In genomic region chr2:238104071-238104511, GRCh38 we compare ENCODE assay signal across 17 cellular contexts. TPM values are rescaled to one million over a fixed set of nuclear protein-coding genes. Genes with fewer than 3 reads are reported as not detected.
DNase-seq lines count a peak whose midpoint lies in the region; ATAC-seq, FAIRE-seq and TF ChIP-seq lines count a peak whose summit lies in the region.
"Had no signal": no experiment of that assay in that cellular context is flagged by ENCODE, and none has a peak within 500 bp of the region (broad histone marks: within the 10 kb centered on the region; RNA-seq: fewer than 3 reads in every experiment).

No MANE protein-coding gene starts in this region.

- no peaks in the 10 kb centered on the region for H3K9me3 Mint-ChIP-seq in type B pancreatic cell
- H3K9me3 Mint-ChIP-seq: CD8-positive, alpha-beta memory T cell had no signal

- ATAC-seq in HepG2 (no peak), HG03045 (IDR thresholded peaks at IDR 0.05; ENCODE audit: unreplicated experiment) (no peak)
- ATAC-seq: K562, Panc1 had no signal

- no peaks in the 10 kb centered on the region for H3K36me3 ChIP-seq in H7 (replicated peaks; ENCODE audit: control insufficient read depth, insufficient read depth, low read length)
- no peaks in the 10 kb centered on the region for H3K36me3 ChIP-seq in HepG2 (replicated peaks in 1 of 2; ENCODE audit: control insufficient read depth in 1 of 2, insufficient read depth in 2 of 2, low read length in 2 of 2)
- H3K36me3 ChIP-seq: SJCRH30 had no signal

- no peak overlapping the region for H3K27ac ChIP-seq in HepG2 (ENCODE audit: extremely low read length, insufficient read depth, low read length)
- H3K27ac ChIP-seq: GM23248, SJCRH30 had no signal

- no peak for FAIRE-seq in HepG2 (lab: Jason Lieb, UNC)
- FAIRE-seq: K562 had no signal

- H3K9me3 ChIP-seq in HepG2 (ENCODE audit: low read length): no peaks in the 10 kb centered on the region
- H3K9me3 ChIP-seq: SJCRH30 had no signal

- WGBS in HepG2 (ENCODE audit: low lambda C conversion rate): 30% methylated on average over 11 of the region's 12 CpGs

- H3K79me2 ChIP-seq in HepG2 (ENCODE audit: insufficient read depth, low read length): no peaks in the 10 kb centered on the region

- H3K4me3 Mint-ChIP-seq in type B pancreatic cell: no peak overlapping the region
- H3K4me3 Mint-ChIP-seq: CD8-positive, alpha-beta memory T cell had no signal

- BruUV-seq in HepG2 (replicated peaks; lab: Mats Ljungman, UMichigan): no TSS peak

- no peaks in the 10 kb centered on the region for H3K27me3 ChIP-seq in H7 (ENCODE audit: control insufficient read depth, insufficient read depth, low read length)
- H3K27me3 ChIP-seq in HepG2 (ENCODE audit: control insufficient read depth in 1 of 2, insufficient read depth in 2 of 2, low read length in 2 of 2): peaks cover 9 to 46% of the 10 kb centered on the region in 2 experiments

- H3K9ac ChIP-seq in HepG2 (ENCODE audit: insufficient read depth, low read depth, low read length): no peak overlapping the region
- H3K9ac ChIP-seq: GM23248 had no signal

- peaks cover 52% of the 10 kb centered on the region for H3K4me1 ChIP-seq in HepG2 (ENCODE audit: insufficient read depth, low read length)

- no peak for TF ChIP-seq EP300 in HepG2 (IDR thresholded peaks at IDR 0.05; ENCODE audit: low read depth in 2 of 2, low read length in 2 of 2)
- no peak for TF ChIP-seq EP300 in HepG2 (CRISPR knock-in tag; IDR thresholded peaks at IDR 0.05; ENCODE audit: borderline replicate concordance)

- intact Hi-C loops in HepG2 (cut with micrococcal nuclease; ENCODE audit: unreplicated experiment): no loop called here

- no peaks in the 10 kb centered on the region for H3K27me3 Mint-ChIP-seq in type B pancreatic cell
- H3K27me3 Mint-ChIP-seq: CD8-positive, alpha-beta memory T cell had no signal

- in situ Hi-C loops in HepG2 (cut with HindIII; ENCODE audit: extremely low pct_ligation_motif_present, low pct_unique_long_range_greater_than_20kb): no loop called here

- H2AFZ ChIP-seq in HepG2 (ENCODE audit: low read length): no peak overlapping the region
- H2AFZ ChIP-seq: GM23248 had no signal

- peak; percentile 0 for DNase-seq in activated naive CD4-positive, alpha-beta T cell treated with Interleukin-2 at 50 U/mL for 16 hours
- no peak for DNase-seq in activated naive CD4-positive, alpha-beta T cell (lab: John Stamatoyannopoulos, UW)
- DNase-seq in H7 (peak; percentile 43), HepG2 (ENCODE audit: low spot score) (no peak), type B pancreatic cell (ENCODE audit: extremely low spot score, unreplicated experiment) (peak; percentile 63), NCI-H2196 (lab: John Stamatoyannopoulos, UW; ENCODE audit: unreplicated experiment) (no peak), AML-193 (lab: John Stamatoyannopoulos, UW) (no peak)
- DNase-seq: CD8-positive, alpha-beta memory T cell; DMS 273 treated with DMSO at 0.1 percent for 48 hours; GM23248; NCI-H1048; NCI-H1694; NCI-H446; SJCRH30 had no signal

- H3K27ac Mint-ChIP-seq in type B pancreatic cell: no peak overlapping the region
- H3K27ac Mint-ChIP-seq: CD8-positive, alpha-beta memory T cell had no signal

- CTCF ChIA-PET in HepG2 (lab: Yijun Ruan, JAX; ENCODE audit: low intra/inter-chr PET ratio, low total read pairs): no interaction called here

- no peak for TF ChIP-seq RAD21 in HepG2 (CRISPR knock-in tag; IDR thresholded peaks at IDR 0.05)

- H3K4me2 ChIP-seq in HepG2 (ENCODE audit: low read depth, low read length): no peak overlapping the region

- H4K20me1 ChIP-seq in HepG2 (ENCODE audit: insufficient read depth, low read length): no peaks in the 10 kb centered on the region

- H3K4me1 Mint-ChIP-seq in type B pancreatic cell (ENCODE audit: unreplicated experiment): peaks cover 5% of the 10 kb centered on the region

- H3K4me3 ChIP-seq in H7 (ENCODE audit: insufficient read depth, low read depth, low read length) (no peak overlapping the region), HepG2 (replicated peaks in 1 of 3; ENCODE audit: insufficient read depth in 1 of 3, low read depth in 2 of 3, low read length in 3 of 3) (no peak overlapping the region)
- H3K4me3 ChIP-seq: GM23248, K562, SJCRH30 had no signal

- no peak for TF ChIP-seq POLR2A in HepG2 (IDR thresholded peaks at IDR 0.05; ENCODE audit: insufficient read depth in 1 of 2, low read depth in 2 of 2, low read length in 2 of 2)

- TF ChIP-seq CTCF in HepG2 (CRISPR knock-in tag; IDR thresholded peaks at IDR 0.05): no peak
- TF ChIP-seq CTCF in type B pancreatic cell (conservative IDR thresholded peaks at IDR 0.05): no peak

- H3K36me3 Mint-ChIP-seq in type B pancreatic cell: no peaks in the 10 kb centered on the region
- H3K36me3 Mint-ChIP-seq: CD8-positive, alpha-beta memory T cell had no signal

- POLR2A ChIA-PET in HepG2 (lab: Yijun Ruan, JAX): interaction anchor here (1.3 kb wide), 1 partner anchor 43 kb away, joined by 3 read pairs; the partner anchor contains the start of gene SCLY

RNA-seq across cellular contexts. Expression of gene ESPNL, which starts 4.0 kb away (rescaled TPM):
- total RNA-seq in H7 (2014; rRNA removed; shearing (Covaris generic)): 0.81 and 1.5 TPM in 2 replicates
- total RNA-seq in HepG2 (2016; rRNA removed; fragmentation: Illumina TruSeq; extraction: Trizol) (0.35 and 0.80 TPM in 2 replicates), type B pancreatic cell (ENCODE audit: low replicate concordance) (0.12 and 0.24 TPM in 2 replicates)
- 0.09 TPM in 1 of 2 replicates, not detected in the other for total RNA-seq in HepG2 (2016; cell fraction: cytosol; rRNA removed; fragmentation: Illumina TruSeq; extraction: Trizol; ENCODE audit: low read depth)
- total RNA-seq in HepG2 (2016; cell fraction: insoluble cytoplasmic fraction; rRNA removed; fragmentation: Illumina TruSeq; extraction: Trizol): 0.51 and 1.2 TPM in 2 replicates
- 0.34 and 0.38 TPM in 2 replicates for total RNA-seq in HepG2 (2016; cell fraction: membrane; rRNA removed; fragmentation: Illumina TruSeq; extraction: Trizol)
- 0.47 and 0.62 TPM in 2 replicates for total RNA-seq in HepG2 (2016; cell fraction: nucleus; rRNA removed; fragmentation: Illumina TruSeq; extraction: Trizol)
- 0.42 and 0.45 TPM in 2 replicates for polyA plus RNA-seq in HepG2 (2011; rRNA removed)
- polyA plus RNA-seq in HepG2 (2011; cell fraction: cytosol; rRNA removed): 0.29 and 0.58 TPM in 2 replicates
- 2.1 TPM in 2 replicates for polyA plus RNA-seq in HepG2 (2011; cell fraction: nucleus; rRNA removed)
- 0.66 and 0.68 TPM in 2 replicates for polyA plus RNA-seq in HepG2 (2012)
- 0.03 and 0.12 TPM in 2 replicates for polyA plus RNA-seq in HepG2 (2016; cell fraction: cytosol; fragmentation: Illumina TruSeq; extraction: Trizol; ENCODE audit: low read depth)
- 0.39 and 0.45 TPM in 2 replicates for polyA plus RNA-seq in HepG2 (2016; cell fraction: insoluble cytoplasmic fraction; fragmentation: Illumina TruSeq; extraction: Trizol; ENCODE audit: low read depth)
- 0.17 and 0.19 TPM in 2 replicates for polyA plus RNA-seq in HepG2 (2016; cell fraction: membrane; fragmentation: Illumina TruSeq; extraction: Trizol; ENCODE audit: low read depth)
- polyA plus RNA-seq in HepG2 (2016; cell fraction: nucleus; fragmentation: Illumina TruSeq; extraction: Trizol; ENCODE audit: insufficient read depth, low read depth): 0.68 and 1.8 TPM in 2 replicates
- 0.05 and 1.2 TPM in 2 replicates for polyA minus RNA-seq in HepG2 (2011; rRNA and poly(A)+ RNA removed; ENCODE audit: low replicate concordance)
- polyA minus RNA-seq in HepG2 (2011; cell fraction: cytosol; rRNA and poly(A)+ RNA removed): 0.40 and 0.53 TPM in 2 replicates
- 0.39 and 0.50 TPM in 2 replicates for polyA minus RNA-seq in HepG2 (2011; cell fraction: nucleus; rRNA and poly(A)+ RNA removed)
- total RNA-seq: CD8-positive, alpha-beta memory T cell had no signal
- polyA plus RNA-seq: CD8-positive, alpha-beta memory T cell had no signal

RNA-seq across cellular contexts. Expression of gene KLHL30, which starts 34.4 kb away (rescaled TPM):
- total RNA-seq in H7 (2014; rRNA removed; shearing (Covaris generic)): 0.04 and 0.10 TPM in 2 replicates
- total RNA-seq in HepG2 (2016; rRNA removed; fragmentation: Illumina TruSeq; extraction: Trizol) (not detected in 2 replicates), type B pancreatic cell (ENCODE audit: low replicate concordance) (0.07 TPM in 1 of 2 replicates, not detected in the other)
- total RNA-seq in HepG2 (2016; cell fraction: cytosol; rRNA removed; fragmentation: Illumina TruSeq; extraction: Trizol; ENCODE audit: low read depth): not detected in 2 replicates
- total RNA-seq in HepG2 (2016; cell fraction: insoluble cytoplasmic fraction; rRNA removed; fragmentation: Illumina TruSeq; extraction: Trizol): not detected in 2 replicates
- not detected in 2 replicates for total RNA-seq in HepG2 (2016; cell fraction: membrane; rRNA removed; fragmentation: Illumina TruSeq; extraction: Trizol)
- total RNA-seq in HepG2 (2016; cell fraction: nucleus; rRNA removed; fragmentation: Illumina TruSeq; extraction: Trizol): not detected in 2 replicates
- 0.05 and 0.07 TPM in 2 replicates for polyA plus RNA-seq in HepG2 (2011; rRNA removed)
- 0.03 and 0.05 TPM in 2 replicates for polyA plus RNA-seq in HepG2 (2011; cell fraction: cytosol; rRNA removed)
- polyA plus RNA-seq in HepG2 (2011; cell fraction: nucleus; rRNA removed): 0.35 and 0.38 TPM in 2 replicates
- not detected in 2 replicates for polyA plus RNA-seq in HepG2 (2012)
- not detected in 2 replicates for polyA plus RNA-seq in HepG2 (2016; cell fraction: cytosol; fragmentation: Illumina TruSeq; extraction: Trizol; ENCODE audit: low read depth)
- not detected in 2 replicates for polyA plus RNA-seq in HepG2 (2016; cell fraction: insoluble cytoplasmic fraction; fragmentation: Illumina TruSeq; extraction: Trizol; ENCODE audit: low read depth)
- polyA plus RNA-seq in HepG2 (2016; cell fraction: membrane; fragmentation: Illumina TruSeq; extraction: Trizol; ENCODE audit: low read depth): not detected in 2 replicates
- not detected in 2 replicates for polyA plus RNA-seq in HepG2 (2016; cell fraction: nucleus; fragmentation: Illumina TruSeq; extraction: Trizol; ENCODE audit: insufficient read depth, low read depth)
- polyA minus RNA-seq in HepG2 (2011; rRNA and poly(A)+ RNA removed; ENCODE audit: low replicate concordance): 0.23 and 0.42 TPM in 2 replicates
- not detected in 2 replicates for polyA minus RNA-seq in HepG2 (2011; cell fraction: cytosol; rRNA and poly(A)+ RNA removed)
- polyA minus RNA-seq in HepG2 (2011; cell fraction: nucleus; rRNA and poly(A)+ RNA removed): 0.12 and 0.39 TPM in 2 replicates
- total RNA-seq: CD8-positive, alpha-beta memory T cell had no signal
- polyA plus RNA-seq: CD8-positive, alpha-beta memory T cell; K562 had no signal

RNA-seq across cellular contexts. Expression of gene SCLY, which starts 43.3 kb away (rescaled TPM):
- total RNA-seq in H7 (2014; rRNA removed; shearing (Covaris generic)): 50.6 and 53.0 TPM in 2 replicates
- total RNA-seq in HepG2 (2016; rRNA removed; fragmentation: Illumina TruSeq; extraction: Trizol) (31.6 and 38.6 TPM in 2 replicates), type B pancreatic cell (ENCODE audit: low replicate concordance) (21.4 and 34.5 TPM in 2 replicates)
- 12.3 and 14.5 TPM in 2 replicates for total RNA-seq in HepG2 (2016; cell fraction: cytosol; rRNA removed; fragmentation: Illumina TruSeq; extraction: Trizol; ENCODE audit: low read depth)
- total RNA-seq in HepG2 (2016; cell fraction: insoluble cytoplasmic fraction; rRNA removed; fragmentation: Illumina TruSeq; extraction: Trizol): 30.5 and 37.5 TPM in 2 replicates
- total RNA-seq in HepG2 (2016; cell fraction: membrane; rRNA removed; fragmentation: Illumina TruSeq; extraction: Trizol): 23.6 and 24.7 TPM in 2 replicates
- total RNA-seq in HepG2 (2016; cell fraction: nucleus; rRNA removed; fragmentation: Illumina TruSeq; extraction: Trizol): 29.1 and 39.0 TPM in 2 replicates
- polyA plus RNA-seq in HepG2 (2011; rRNA removed): 27.9 and 29.8 TPM in 2 replicates
- polyA plus RNA-seq in HepG2 (2011; cell fraction: cytosol; rRNA removed): 17.1 and 23.0 TPM in 2 replicates
- 64.3 and 65.1 TPM in 2 replicates for polyA plus RNA-seq in HepG2 (2011; cell fraction: nucleus; rRNA removed)
- 22.1 and 29.8 TPM in 2 replicates for polyA plus RNA-seq in HepG2 (2012)
- 13.7 and 14.3 TPM in 2 replicates for polyA plus RNA-seq in HepG2 (2016; cell fraction: cytosol; fragmentation: Illumina TruSeq; extraction: Trizol; ENCODE audit: low read depth)
- polyA plus RNA-seq in HepG2 (2016; cell fraction: insoluble cytoplasmic fraction; fragmentation: Illumina TruSeq; extraction: Trizol; ENCODE audit: low read depth): 25.9 and 34.7 TPM in 2 replicates
- 18.7 and 19.5 TPM in 2 replicates for polyA plus RNA-seq in HepG2 (2016; cell fraction: membrane; fragmentation: Illumina TruSeq; extraction: Trizol; ENCODE audit: low read depth)
- 41.1 and 45.5 TPM in 2 replicates for polyA plus RNA-seq in HepG2 (2016; cell fraction: nucleus; fragmentation: Illumina TruSeq; extraction: Trizol; ENCODE audit: insufficient read depth, low read depth)
- polyA minus RNA-seq in HepG2 (2011; rRNA and poly(A)+ RNA removed; ENCODE audit: low replicate concordance): 43.6 and 66.5 TPM in 2 replicates
- 13.8 and 14.8 TPM in 2 replicates for polyA minus RNA-seq in HepG2 (2011; cell fraction: cytosol; rRNA and poly(A)+ RNA removed)
- 50.2 and 65.3 TPM in 2 replicates for polyA minus RNA-seq in HepG2 (2011; cell fraction: nucleus; rRNA and poly(A)+ RNA removed)

RNA-seq across cellular contexts. Expression of gene ERFE, which starts 54.7 kb away (rescaled TPM):
- 8.8 and 11.2 TPM in 2 replicates for total RNA-seq in H7 (2014; rRNA removed; shearing (Covaris generic))
- not detected in 2 replicates for total RNA-seq in HepG2 (2016; rRNA removed; fragmentation: Illumina TruSeq; extraction: Trizol)
- not detected in 2 replicates for total RNA-seq in HepG2 (2016; cell fraction: cytosol; rRNA removed; fragmentation: Illumina TruSeq; extraction: Trizol; ENCODE audit: low read depth)
- total RNA-seq in HepG2 (2016; cell fraction: insoluble cytoplasmic fraction; rRNA removed; fragmentation: Illumina TruSeq; extraction: Trizol): not detected in 2 replicates
- not detected in 2 replicates for total RNA-seq in HepG2 (2016; cell fraction: membrane; rRNA removed; fragmentation: Illumina TruSeq; extraction: Trizol)
- total RNA-seq in HepG2 (2016; cell fraction: nucleus; rRNA removed; fragmentation: Illumina TruSeq; extraction: Trizol): not detected in 2 replicates
- 0.05 and 0.09 TPM in 2 replicates for polyA plus RNA-seq in HepG2 (2011; rRNA removed)
- polyA plus RNA-seq in HepG2 (2011; cell fraction: cytosol; rRNA removed): 0.06 TPM in 1 of 2 replicates, not detected in the other
- 0.05 and 0.31 TPM in 2 replicates for polyA plus RNA-seq in HepG2 (2011; cell fraction: nucleus; rRNA removed)
- polyA plus RNA-seq in HepG2 (2012): 0.28 TPM in 1 of 2 replicates, not detected in the other
- not detected in 2 replicates for polyA plus RNA-seq in HepG2 (2016; cell fraction: cytosol; fragmentation: Illumina TruSeq; extraction: Trizol; ENCODE audit: low read depth)
- polyA plus RNA-seq in HepG2 (2016; cell fraction: insoluble cytoplasmic fraction; fragmentation: Illumina TruSeq; extraction: Trizol; ENCODE audit: low read depth): not detected in 2 replicates
- polyA plus RNA-seq in HepG2 (2016; cell fraction: membrane; fragmentation: Illumina TruSeq; extraction: Trizol; ENCODE audit: low read depth): not detected in 2 replicates
- not detected in 2 replicates for polyA plus RNA-seq in HepG2 (2016; cell fraction: nucleus; fragmentation: Illumina TruSeq; extraction: Trizol; ENCODE audit: insufficient read depth, low read depth)
- polyA minus RNA-seq in HepG2 (2011; rRNA and poly(A)+ RNA removed; ENCODE audit: low replicate concordance): 0.22 and 1.4 TPM in 2 replicates
- polyA minus RNA-seq in HepG2 (2011; cell fraction: cytosol; rRNA and poly(A)+ RNA removed): not detected in 2 replicates
- 0.13 TPM in 1 of 2 replicates, not detected in the other for polyA minus RNA-seq in HepG2 (2011; cell fraction: nucleus; rRNA and poly(A)+ RNA removed)
- 0.29 and 3.8 TPM in 2 replicates for total RNA-seq in type B pancreatic cell (ENCODE audit: low replicate concordance)
- polyA plus RNA-seq: CD8-positive, alpha-beta memory T cell had no signal

Comparison
In these comparisons a context has a peak if more than half of its experiments do, and no peak if none do; other contexts are left out.
1. DNase-seq: peak in activated naive CD4-positive, alpha-beta T cell treated with Interleukin-2 at 50 U/mL for 16 hours (single experiment), H7 (single experiment) and type B pancreatic cell (single experiment); none in activated naive CD4-positive, alpha-beta T cell (0 of 4), HepG2 (single experiment), NCI-H2196 (single experiment) and AML-193 (0 of 2).